ENCODE assay signal across 10 cellular contexts in the genomic region with DNA sequence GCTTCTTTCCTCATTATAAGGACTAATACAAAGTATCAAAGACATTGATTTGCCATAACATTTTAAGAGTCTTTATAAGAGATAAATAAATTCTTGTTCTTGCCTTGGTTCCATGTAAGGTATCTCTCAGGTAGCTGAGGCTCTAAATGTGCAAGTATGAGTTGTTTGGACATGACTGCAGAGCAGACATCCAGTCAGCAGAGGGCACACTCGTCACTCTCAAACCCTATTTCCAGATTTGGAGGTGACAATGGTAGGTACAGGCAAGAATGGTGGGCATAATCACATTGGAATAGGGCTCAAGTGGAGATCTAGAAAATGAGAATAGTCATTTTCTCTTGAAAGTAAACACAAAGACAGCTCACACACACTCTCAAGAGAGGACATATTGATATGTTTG.
DNase-seq lines count a peak whose midpoint lies in the region; ATAC-seq and TF ChIP-seq lines count a peak whose summit lies in the region.
"Had no signal": no experiment of that assay in that cellular context is flagged by ENCODE, and none has a peak within 500 bp of the region (broad histone marks: within the 10 kb centered on the region; RNA-seq: fewer than 3 reads in every experiment).

No MANE protein-coding gene starts in this region.

- no peak overlapping the region for H4K5ac ChIP-seq in mesendoderm (ENCODE audit: low read length)

- H3K79me1 ChIP-seq in mesendoderm (ENCODE audit: low read length), result no peaks in the 10 kb centered on the region

- no peak overlapping the region for H2BK5ac ChIP-seq in mesendoderm (ENCODE audit: low read length)

- H3K36me3 ChIP-seq in SK-N-SH (replicated peaks in 1 of 2; ENCODE audit: control insufficient read depth in 1 of 2, insufficient read depth in 2 of 2, low read length in 1 of 2) (no peaks in the 10 kb centered on the region), mesendoderm (ENCODE audit: control insufficient read depth, insufficient read depth, low read length) (no peaks in the 10 kb centered on the region)
- no peaks in the 10 kb centered on the region for H3K36me3 ChIP-seq in effector memory CD4-positive, alpha-beta T cell (ENCODE audit: control insufficient read depth, insufficient read depth, low read length)

- TF ChIP-seq EP300 in SK-N-SH (IDR thresholded peaks at IDR 0.05; ENCODE audit: borderline replicate concordance in 1 of 2, low read depth in 1 of 2, low read length in 1 of 2), result no peak

- no peaks in the 10 kb centered on the region for H3K9me2 ChIP-seq in SK-N-SH

- H4K20me1 ChIP-seq in SK-N-SH (ENCODE audit: insufficient read depth), result no peaks in the 10 kb centered on the region

- H3K27me3 ChIP-seq in SK-N-SH (ENCODE audit: insufficient read depth) (peaks cover 23% of the 10 kb centered on the region), mesendoderm (ENCODE audit: insufficient read depth, low read length, poor library complexity) (no peaks in the 10 kb centered on the region)
- H3K27me3 ChIP-seq in effector memory CD4-positive, alpha-beta T cell (replicated peaks; ENCODE audit: control insufficient read depth, insufficient read depth, low read length, poor library complexity, severe bottlenecking), result peaks cover 5% of the 10 kb centered on the region

- H3K4me1 ChIP-seq in SK-N-SH (ENCODE audit: control insufficient read depth in 1 of 2, insufficient read depth in 2 of 2, low read depth in 1 of 2, low read length in 1 of 2) (no peaks in the 10 kb centered on the region), mesendoderm (ENCODE audit: control insufficient read depth, low read depth, low read length) (no peaks in the 10 kb centered on the region)
- H3K4me1 ChIP-seq in effector memory CD4-positive, alpha-beta T cell (ENCODE audit: control insufficient read depth, insufficient read depth, low read length, poor library complexity, severe bottlenecking), result peaks cover under 1% of the 10 kb centered on the region

- H3K27ac ChIP-seq in SK-N-SH (ENCODE audit: low read depth in 2 of 2, low read length in 1 of 2) (no peak overlapping the region), mesendoderm (ENCODE audit: low read depth, low read length) (no peak overlapping the region)
- H3K27ac ChIP-seq in effector memory CD4-positive, alpha-beta T cell (ENCODE audit: insufficient read depth, low read length, poor library complexity, severe bottlenecking), result no peak overlapping the region
- H3K27ac ChIP-seq: epithelial cell of prostate had no signal

- H3K79me2 ChIP-seq in SK-N-SH (ENCODE audit: insufficient read depth) (no peaks in the 10 kb centered on the region), mesendoderm (ENCODE audit: control insufficient read depth, insufficient read depth, low read length) (no peaks in the 10 kb centered on the region)

- H3K23ac ChIP-seq in mesendoderm (ENCODE audit: low read length), result no peak overlapping the region

- H3K9ac ChIP-seq in SK-N-SH (no peak overlapping the region), mesendoderm (ENCODE audit: low read length) (no peak overlapping the region)

- DNase-seq in DMS 273 (lab: John Stamatoyannopoulos, UW; ENCODE audit: unreplicated experiment) (peak; percentile 66), DMS 273 treated with DMSO at 0.1 percent for 48 hours (lab: John Stamatoyannopoulos, UW) (no peak), SK-N-SH (peak; percentile 43), mesendoderm (peak; percentile 80), GM03348 (ENCODE audit: low spot score) (no peak)
- DNase-seq in effector memory CD4-positive, alpha-beta T cell, result no peak
- DNase-seq: 8988T had no signal

- CTCF ChIA-PET in SK-N-SH (lab: Yijun Ruan, JAX), result interaction anchor here (0.7 to 2.0 kb wide), 9 partner anchors 8 to 740 kb away, joined by 3 to 6 read pairs (median 4); no protein-coding TSS in a partner anchor

- peak; percentile 55 for TF ChIP-seq RAD21 in SK-N-SH (IDR thresholded peaks at IDR 0.05; ENCODE audit: low read length)

- peak; percentile 73 for ATAC-seq in HG03520 (IDR thresholded peaks at IDR 0.05; ENCODE audit: unreplicated experiment)
- no peak for ATAC-seq in HG02981 (IDR thresholded peaks at IDR 0.05; ENCODE audit: unreplicated experiment)

- TF ChIP-seq CTCF in SK-N-SH (IDR thresholded peaks at IDR 0.05), result peak; percentile 59

- no peak overlapping the region for H3K4ac ChIP-seq in mesendoderm (ENCODE audit: low read depth, low read length)

- no peaks in the 10 kb centered on the region for H3F3A ChIP-seq in SK-N-SH (replicated peaks; ENCODE audit: insufficient read depth)

- H3K4me3 ChIP-seq in SK-N-SH (ENCODE audit: low read depth in 2 of 2, low read length in 1 of 2) (no peak overlapping the region; a peak in 1 of 4 replicates), mesendoderm (ENCODE audit: low read length) (no peak overlapping the region)
- no peak overlapping the region for H3K4me3 ChIP-seq in effector memory CD4-positive, alpha-beta T cell (ENCODE audit: insufficient read depth, low read depth, low read length, poor library complexity, severe bottlenecking)

- 0% methylated on average over 1 of the region's 1 CpG for WGBS in SK-N-SH (ENCODE audit: low lambda C conversion rate)
- no CpG with 5 or more reads among the region's 1 CpG for WGBS in mesendoderm (ENCODE audit: extremely low coverage, insufficient coverage, low lambda C conversion rate)

- no peak overlapping the region for H3K4me2 ChIP-seq in SK-N-SH
- H3K4me2 ChIP-seq in mesendoderm (ENCODE audit: low read length), result no peak overlapping the region

- no peak overlapping the region for H2AFZ ChIP-seq in SK-N-SH (ENCODE audit: low read depth)

- no peak overlapping the region for H4K8ac ChIP-seq in mesendoderm (ENCODE audit: low read depth, low read length)

- no peak overlapping the region for H2BK120ac ChIP-seq in mesendoderm (ENCODE audit: low read depth, low read length)

- no peaks in the 10 kb centered on the region for H3K9me3 ChIP-seq in SK-N-SH
- H3K9me3 ChIP-seq in effector memory CD4-positive, alpha-beta T cell (ENCODE audit: control insufficient read depth, low read length), result no peaks in the 10 kb centered on the region

- no peak overlapping the region for H2AK5ac ChIP-seq in mesendoderm (ENCODE audit: low read length)

- H3K18ac ChIP-seq in mesendoderm (ENCODE audit: low read length), result no peak overlapping the region

- H3K56ac ChIP-seq in mesendoderm (ENCODE audit: low read length), result no peak overlapping the region

- POLR2A ChIA-PET in SK-N-SH (lab: Yijun Ruan, JAX), result no interaction called here

- H2BK15ac ChIP-seq in mesendoderm (replicated peaks; ENCODE audit: low read depth), result no peak overlapping the region

TF ChIP-seq in SK-N-SH, 30 proteins besides CTCF, POLR2A, EP300 and RAD21:
- TF ChIP-seq, protein P1, sequence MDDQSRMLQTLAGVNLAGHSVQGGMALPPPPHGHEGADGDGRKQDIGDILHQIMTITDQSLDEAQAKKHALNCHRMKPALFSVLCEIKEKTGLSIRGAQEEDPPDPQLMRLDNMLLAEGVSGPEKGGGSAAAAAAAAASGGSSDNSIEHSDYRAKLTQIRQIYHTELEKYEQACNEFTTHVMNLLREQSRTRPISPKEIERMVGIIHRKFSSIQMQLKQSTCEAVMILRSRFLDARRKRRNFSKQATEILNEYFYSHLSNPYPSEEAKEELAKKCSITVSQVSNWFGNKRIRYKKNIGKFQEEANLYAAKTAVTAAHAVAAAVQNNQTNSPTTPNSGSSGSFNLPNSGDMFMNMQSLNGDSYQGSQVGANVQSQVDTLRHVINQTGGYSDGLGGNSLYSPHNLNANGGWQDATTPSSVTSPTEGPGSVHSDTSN (IDR thresholded peaks at IDR 0.05), result no peak
- peak; percentile 13; the same call in 1 of the 2 replicates for TF ChIP-seq SMC3 (IDR thresholded peaks at IDR 0.05; ENCODE audit: low read depth, low read length)
- TF ChIP-seq MEF2A (IDR thresholded peaks at IDR 0.05; ENCODE audit: borderline replicate concordance, low read depth), result no peak

Comparison
In these comparisons a context has a peak if more than half of its experiments do, and no peak if none do; other contexts are left out.
1. DNase-seq: peak in DMS 273 (single experiment), SK-N-SH (single experiment) and mesendoderm (single experiment); none in DMS 273 treated with DMSO at 0.1 percent for 48 hours (single experiment), GM03348 (single experiment) and effector memory CD4-positive, alpha-beta T cell (0 of 3).